Comparison of ENCODE assay signal across 18 cellular contexts in the genomic region with DNA sequence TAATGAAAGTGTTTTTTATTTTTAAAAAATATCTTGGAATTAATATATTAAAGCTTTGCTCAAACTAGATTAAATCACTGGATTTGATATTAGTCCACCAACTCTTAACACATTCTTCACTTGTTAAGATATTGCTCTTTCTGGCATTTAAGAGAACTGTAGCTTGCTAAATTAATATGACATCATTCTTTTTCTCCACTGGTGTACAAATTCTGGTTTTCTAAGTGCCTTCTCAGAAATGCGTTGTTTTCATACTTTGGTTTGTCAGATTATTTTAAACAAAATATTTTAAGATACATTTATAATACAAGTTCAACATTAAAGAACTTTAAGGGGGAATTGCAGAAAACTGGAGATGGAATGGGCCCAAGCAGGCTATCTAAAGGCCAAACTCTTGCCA.
DNase-seq lines count a peak whose midpoint lies in the region; ATAC-seq, FAIRE-seq and TF ChIP-seq lines count a peak whose summit lies in the region.
"Had no signal": no experiment of that assay in that cellular context is flagged by ENCODE, and none has a peak within 500 bp of the region (broad histone marks: within the 10 kb centered on the region; RNA-seq: fewer than 3 reads in every experiment).

No MANE protein-coding gene starts in this region.

- H3K9ac ChIP-seq in HCT116 (ENCODE audit: low read length), result peak overlapping the region; percentile 60
- peak overlapping the region; percentile 34; the same call in 1 of the 2 replicates for H3K9ac ChIP-seq in PC-3 (ENCODE audit: low read length)

- H3K36me3 ChIP-seq in HCT116 (ENCODE audit: control insufficient read depth in 1 of 2, insufficient read depth in 2 of 2, low read length in 2 of 2) (peaks cover 2 to 21% of the 10 kb centered on the region in 2 experiments; a peak in 2 of 4 replicates), PC-3 (ENCODE audit: low read depth, low read length) (no peaks in the 10 kb centered on the region)
- H3K36me3 ChIP-seq: HAP-1 had no signal

- TF ChIP-seq CTCF in A549 (IDR thresholded peaks at IDR 0.05) (no peak), HCT116 (IDR thresholded peaks at IDR 0.05 in 2 of 3, conservative IDR thresholded peaks at IDR 0.05 in 1 of 3; ENCODE audit: borderline replicate concordance in 1 of 3, insufficient read depth in 1 of 3, low read depth in 2 of 3, low read length in 2 of 3) (no peak), PC-3 (conservative IDR thresholded peaks at IDR 0.05; ENCODE audit: low read depth, low read length) (no peak), GM10266 (IDR thresholded peaks at IDR 0.05; ENCODE audit: control insufficient read depth, insufficient read depth, low read depth, missing control alignments) (no peak)

- H3K4me3 ChIP-seq in A549 (peak overlapping the region; percentile 26; the same call in 2 of the 3 replicates), HCT116 (replicated peaks in 1 of 2; ENCODE audit: low read depth in 1 of 2, low read length in 2 of 2) (no peak overlapping the region), PC-3 (ENCODE audit: low read length) (peak overlapping the region; percentile 54; the same call in 1 of the 2 replicates)
- H3K4me3 ChIP-seq: GM12878, HAP-1 had no signal

- no peak for TF ChIP-seq RAD21 in A549 (conservative IDR thresholded peaks at IDR 0.05 in 1 of 2, IDR thresholded peaks at IDR 0.05 in 1 of 2)
- TF ChIP-seq RAD21 in HCT116 (IDR thresholded peaks at IDR 0.05; ENCODE audit: low read depth), result no peak

- H3K27ac ChIP-seq in A549 (peak overlapping the region; percentile 88 to 94), HCT116 (ENCODE audit: low read depth, low read length) (peak overlapping the region; percentile 99; the same call in 1 of the 2 replicates), PC-3 (ENCODE audit: low read length) (peak overlapping the region; percentile 80), epithelial cell of prostate (peak overlapping the region; percentile 98)

- POLR2A ChIA-PET in A549 (lab: Yijun Ruan, JAX), result interaction anchor here (1.4 to 2.8 kb wide), 2 partner anchors 9 to 10 kb away, joined by 6 to 21 read pairs; no protein-coding TSS in a partner anchor
- POLR2A ChIA-PET in HCT116 (lab: Charles Lee), result interaction anchor here (1.1 to 3.4 kb wide), 6 partner anchors 9 to 114 kb away, joined by 3 to 21 read pairs (median 10); no protein-coding TSS in a partner anchor
- POLR2A ChIA-PET in PC-3 (lab: Charles Lee; ENCODE audit: unreplicated experiment), result interaction anchor here (0.6 kb wide), 1 partner anchor 11 kb away, joined by 3 read pairs; no protein-coding TSS in a partner anchor

- no peak for TF ChIP-seq EP300 in A549 (IDR thresholded peaks at IDR 0.05)

- intact Hi-C loops in HCT116 (cut with micrococcal nuclease) (no loop called here), PC-3 (cut with micrococcal nuclease) (no loop called here)

- H4K20me1 ChIP-seq in HCT116 (ENCODE audit: insufficient read depth) (no peaks in the 10 kb centered on the region), PC-3 (ENCODE audit: low read length) (no peaks in the 10 kb centered on the region)

- FAIRE-seq in A549 (lab: Jason Lieb, UNC), result peak; percentile 78
- FAIRE-seq: GM12878, GM18507, H54 had no signal

- no TSS peak for BruUV-seq in HCT116 (replicated peaks; lab: Mats Ljungman, UMichigan)
- no TSS peak for BruUV-seq in PC-3 (replicated peaks; lab: Mats Ljungman, UMichigan)

- H3K4me1 ChIP-seq in A549 (peaks cover 100% of the 10 kb centered on the region), HCT116 (ENCODE audit: control insufficient read depth in 1 of 2, insufficient read depth in 2 of 2, low read length in 2 of 2) (peaks cover 96 to 100% of the 10 kb centered on the region in 2 experiments), PC-3 (ENCODE audit: insufficient read depth, low read length) (peaks cover 74% of the 10 kb centered on the region)
- H3K4me1 ChIP-seq: HAP-1 had no signal

- TF ChIP-seq POLR2A in A549 (IDR thresholded peaks at IDR 0.05; ENCODE audit: low read length), result no peak
- TF ChIP-seq POLR2A in HCT116 (IDR thresholded peaks at IDR 0.05; ENCODE audit: borderline replicate concordance, extremely low read depth, insufficient read depth, insufficient read length), result no peak

- CTCF ChIA-PET in A549 (lab: Yijun Ruan, JAX) (interaction anchor here (0.7 to 1.8 kb wide), 4 partner anchors 11 to 219 kb away, joined by 3 to 5 read pairs (median 4); no protein-coding TSS in a partner anchor), HCT116 (lab: Charles Lee) (interaction anchor here (0.8 to 1.2 kb wide), 2 partner anchors 12 to 173 kb away, joined by 3 to 4 read pairs; no protein-coding TSS in a partner anchor), PC-3 (lab: Charles Lee) (no interaction called here)

- H3K79me2 ChIP-seq in HCT116 (ENCODE audit: insufficient read depth, low read length) (peaks cover 100% of the 10 kb centered on the region), PC-3 (ENCODE audit: low read length) (peaks cover 89% of the 10 kb centered on the region)

- H3K9me3 ChIP-seq in A549 (no peaks in the 10 kb centered on the region), HCT116 (ENCODE audit: control insufficient read depth in 1 of 2, insufficient read depth in 1 of 2, low read depth in 1 of 2, low read length in 2 of 2) (no peaks in the 10 kb centered on the region), PC-3 (ENCODE audit: low read length) (no peaks in the 10 kb centered on the region)
- H3K9me3 ChIP-seq: HAP-1 had no signal

- no peaks in the 10 kb centered on the region for H3K27me3 ChIP-seq in HCT116 (ENCODE audit: insufficient read depth, low read length)
- no peaks in the 10 kb centered on the region for H3K27me3 ChIP-seq in PC-3 (ENCODE audit: low read length)

- H3F3A ChIP-seq in PC-3 (ENCODE audit: low read length, unreplicated experiment), result peaks cover 13% of the 10 kb centered on the region

- H3K9me2 ChIP-seq in HCT116 (ENCODE audit: insufficient read depth) (no peaks in the 10 kb centered on the region), PC-3 (replicated peaks; ENCODE audit: low read length) (no peaks in the 10 kb centered on the region)

- DNase-seq in A549 (ENCODE audit: low read depth in 1 of 2, low spot score in 1 of 2) (no peak), HCT116 (ENCODE audit: low read depth, low spot score) (no peak), PC-3 (no peak), epithelial cell of prostate (ENCODE audit: low read depth, low spot score) (no peak), DMS153 treated with DMSO at 0.1 percent for 48 hours (lab: John Stamatoyannopoulos, UW; ENCODE audit: unreplicated experiment) (no peak), SIG-M5 (lab: John Stamatoyannopoulos, UW) (no peak), GM10266 (ENCODE audit: extremely low spot score) (no peak)
- DNase-seq: 8988T; C1 segment of cervical spinal cord; Calu3; CD4-positive, alpha-beta memory T cell; COR-L47; DND-41; GOT3 had no signal

- RAD21 ChIA-PET in HCT116 (lab: Charles Lee; ENCODE audit: low non-redundant PET in 1 of 2, low total read pairs in 2 of 2, uncharacterized antibody in 2 of 2, unreplicated experiment in 2 of 2), result no interaction called here

- H3K4me2 ChIP-seq in A549 (peak overlapping the region; percentile 95), HCT116 (ENCODE audit: low read length) (peak overlapping the region; percentile 40; the same call in 1 of the 2 replicates), PC-3 (ENCODE audit: low read length) (peak overlapping the region; percentile 84)

- no peak for ATAC-seq in A549
- no peak for ATAC-seq in HCT116
- ATAC-seq in PC-3, result no peak
- ATAC-seq: GM12878 had no signal

- 15% methylated on average over 1 of the region's 1 CpG for WGBS in A549 (ENCODE audit: missing lambda C conversion rate)

- H2AFZ ChIP-seq in HCT116 (ENCODE audit: low read depth, low read length, poor library complexity, severe bottlenecking) (no peak overlapping the region), PC-3 (ENCODE audit: low read length) (no peak overlapping the region)

TF ChIP-seq in A549, 52 proteins besides CTCF, POLR2A, EP300 and RAD21 (continues in another document):
- TF ChIP-seq FOXS1 (CRISPR knock-in tag; IDR thresholded peaks at IDR 0.05) (no peak), MAFK (IDR thresholded peaks at IDR 0.05; ENCODE audit: partially characterized antibody) (no peak), NFE2L2 (conservative IDR thresholded peaks at IDR 0.05; ENCODE audit: low read length) (no peak), CBX8 (IDR thresholded peaks at IDR 0.05) (no peak), PHF8 (IDR thresholded peaks at IDR 0.05; ENCODE audit: borderline replicate concordance, low read depth) (no peak), HDAC2 (IDR thresholded peaks at IDR 0.05) (no peak), JUNB (IDR thresholded peaks at IDR 0.05) (no peak), HEYL (CRISPR knock-in tag; IDR thresholded peaks at IDR 0.05) (no peak), SMC3 (IDR thresholded peaks at IDR 0.05) (no peak), HES2 (IDR thresholded peaks at IDR 0.05) (no peak)

TF ChIP-seq in HCT116, 20 proteins besides CTCF, POLR2A, EP300 and RAD21:
- TF ChIP-seq, protein P1, sequence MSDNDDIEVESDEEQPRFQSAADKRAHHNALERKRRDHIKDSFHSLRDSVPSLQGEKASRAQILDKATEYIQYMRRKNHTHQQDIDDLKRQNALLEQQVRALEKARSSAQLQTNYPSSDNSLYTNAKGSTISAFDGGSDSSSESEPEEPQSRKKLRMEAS (IDR thresholded peaks at IDR 0.05), result no peak
- TF ChIP-seq CBX3 (IDR thresholded peaks at IDR 0.05; ENCODE audit: low read depth), result no peak
- TF ChIP-seq SIN3A (IDR thresholded peaks at IDR 0.05; ENCODE audit: low read depth), result no peak

Comparison
In these comparisons a context has a peak if more than half of its experiments do, and no peak if none do; other contexts are left out.
1. H3K4me2 ChIP-seq: peak in every context shown above with its lines; median percentile 95 in A549; 84 in PC-3; 40 in HCT116.
2. H3K4me3 ChIP-seq: peak in A549 (single experiment) and PC-3 (single experiment); none in HCT116 (0 of 2).
3. Peak in every context shown above with its lines, with median percentiles within 50 percentile points of each other: H3K27ac ChIP-seq.